In the genomic region with DNA sequence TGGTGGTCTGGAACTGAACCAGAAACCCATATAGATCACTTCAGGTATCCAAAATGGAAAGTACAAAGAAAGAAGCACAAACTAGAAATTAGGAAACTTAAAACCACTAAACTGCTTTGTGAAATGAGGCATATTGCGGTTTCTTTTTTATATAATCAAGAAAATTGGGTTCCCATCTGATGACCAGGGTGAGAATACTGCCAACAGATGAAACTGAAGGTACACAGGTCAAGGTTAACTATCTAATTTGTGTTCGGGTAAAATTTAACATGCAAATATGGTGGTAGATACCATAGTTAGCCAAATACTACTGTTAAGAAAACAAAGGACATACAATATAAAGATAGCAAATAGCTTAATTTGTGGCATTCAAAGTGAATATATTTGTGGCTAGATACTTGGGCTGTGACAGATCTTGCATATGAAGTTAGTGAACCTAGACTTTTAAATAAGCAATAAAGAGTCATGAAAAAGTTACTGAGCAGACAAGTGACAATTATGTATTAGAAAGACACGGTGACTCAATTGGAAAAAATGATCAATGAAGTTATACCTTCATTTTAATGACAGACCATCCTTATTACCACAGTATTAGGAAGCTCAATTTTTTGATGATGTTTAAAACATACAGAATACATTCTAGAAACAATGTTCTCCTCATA, we compare ENCODE assay signal across 21 cellular contexts.
DNase-seq lines count a peak whose midpoint lies in the region; ATAC-seq, FAIRE-seq and TF ChIP-seq lines count a peak whose summit lies in the region.
"Had no signal": no experiment of that assay in that cellular context is flagged by ENCODE, and none has a peak within 500 bp of the region (broad histone marks: within the 10 kb centered on the region; RNA-seq: fewer than 3 reads in every experiment).

No MANE protein-coding gene starts in this region.

- no peaks in the 10 kb centered on the region for H3K9me3 Mint-ChIP-seq in activated T-helper 17 cell treated with anti-CD3 and anti-CD28 coated beads, Interleukin-2, amount 50 U/mL, for 72 hours
- no peaks in the 10 kb centered on the region for H3K9me3 Mint-ChIP-seq in progenitor cell of endocrine pancreas (ENCODE audit: low read depth)
- H3K9me3 Mint-ChIP-seq: T-helper 2 cell treated with Interferon-gamma antibody and Interleukin-4, amounts not matched to agents 5 μg/mL and 100 μg/mL, for 36 hours had no signal

- no peak for TF ChIP-seq CTCF in Peyer's patch (IDR thresholded peaks at IDR 0.05)
- no peak for TF ChIP-seq CTCF in progenitor cell of endocrine pancreas (IDR thresholded peaks at IDR 0.05; ENCODE audit: unreplicated experiment)

- no peak overlapping the region for H3K27ac Mint-ChIP-seq in activated T-helper 17 cell treated with anti-CD3 and anti-CD28 coated beads, Interleukin-2, amount 50 U/mL, for 72 hours
- no peak overlapping the region for H3K27ac Mint-ChIP-seq in progenitor cell of endocrine pancreas
- H3K27ac Mint-ChIP-seq: T-helper 2 cell treated with Interferon-gamma antibody and Interleukin-4, amounts not matched to agents 5 μg/mL and 100 μg/mL, for 36 hours had no signal

- peaks cover 0 to 23% (median 0%) of the 10 kb centered on the region in 3 donors for H3K36me3 ChIP-seq in Peyer's patch

- peak; percentile 61 for ATAC-seq in GM19463 (IDR thresholded peaks at IDR 0.05; ENCODE audit: unreplicated experiment)
- peak; percentile 51 for ATAC-seq in HG03571 (IDR thresholded peaks at IDR 0.05; ENCODE audit: unreplicated experiment)
- no peak for ATAC-seq in activated T-helper 17 cell treated with anti-CD3 and anti-CD28 coated beads, Interleukin-2, amount 50 U/mL, for 72 hours (replicated peaks)
- ATAC-seq in GM19351 (IDR thresholded peaks at IDR 0.05; ENCODE audit: unreplicated experiment) = no peak
- ATAC-seq: HCT116, HepG2, Panc1 had no signal

- TF ChIP-seq POLR2A in Peyer's patch (IDR thresholded peaks at IDR 0.05) = no peak

- no peak for DNase-seq in GM18507 (ENCODE audit: extremely low spot score, insufficient read length, low read depth)
- DNase-seq in Peyer's patch = no peak
- no peak for DNase-seq in progenitor cell of endocrine pancreas (ENCODE audit: low spot score, unreplicated experiment)
- DNase-seq: ACHN, Karpas-422, MV-4-11, NCI-H1105, NCI-H1436 treated with DMSO at 0.1 percent for 48 hours, NCI-H187 treated with DMSO at 0.1 percent for 48 hours, NCI-H2171 treated with DMSO at 0.1 percent for 48 hours, NCI-H524 treated with DMSO at 0.1 percent for 48 hours, SHP77 treated with DMSO at 0.1 percent for 48 hours, T-helper 1 cell had no signal

- H3K36me3 Mint-ChIP-seq in activated T-helper 17 cell treated with anti-CD3 and anti-CD28 coated beads, Interleukin-2, amount 50 U/mL, for 72 hours (ENCODE audit: low read depth) = peaks cover 63% of the 10 kb centered on the region
- H3K36me3 Mint-ChIP-seq in progenitor cell of endocrine pancreas (ENCODE audit: insufficient read depth) = peaks cover 1% of the 10 kb centered on the region

- H3K27me3 ChIP-seq in Peyer's patch = no peaks in the 10 kb centered on the region

- H3K9me3 ChIP-seq in Peyer's patch = no peaks in the 10 kb centered on the region

- H3K4me3 Mint-ChIP-seq in activated T-helper 17 cell treated with anti-CD3 and anti-CD28 coated beads, Interleukin-2, amount 50 U/mL, for 72 hours = no peak overlapping the region
- H3K4me3 Mint-ChIP-seq in progenitor cell of endocrine pancreas (ENCODE audit: low read depth) = no peak overlapping the region
- H3K4me3 Mint-ChIP-seq: T-helper 2 cell treated with Interferon-gamma antibody and Interleukin-4, amounts not matched to agents 5 μg/mL and 100 μg/mL, for 36 hours had no signal

- H3K27ac ChIP-seq in Peyer's patch = no peak overlapping the region

- FAIRE-seq in GM18507 (lab: Jason Lieb, UNC) = peak; percentile 60
- FAIRE-seq: HepG2 had no signal

- H3K4me1 Mint-ChIP-seq in activated T-helper 17 cell treated with anti-CD3 and anti-CD28 coated beads, Interleukin-2, amount 50 U/mL, for 72 hours = no peaks in the 10 kb centered on the region
- no peaks in the 10 kb centered on the region for H3K4me1 Mint-ChIP-seq in progenitor cell of endocrine pancreas (ENCODE audit: low read depth)

- H3K4me3 ChIP-seq in Peyer's patch = no peak overlapping the region

- no peaks in the 10 kb centered on the region for H3K4me1 ChIP-seq in Peyer's patch

- H3K27me3 Mint-ChIP-seq in activated T-helper 17 cell treated with anti-CD3 and anti-CD28 coated beads, Interleukin-2, amount 50 U/mL, for 72 hours = no peaks in the 10 kb centered on the region
- no peaks in the 10 kb centered on the region for H3K27me3 Mint-ChIP-seq in progenitor cell of endocrine pancreas

Comparison
In these comparisons a context has a peak if more than half of its experiments do, and no peak if none do; other contexts are left out.
1. ATAC-seq: peak in GM19463 (single experiment) and HG03571 (single experiment); none in activated T-helper 17 cell treated with anti-CD3 and anti-CD28 coated beads, Interleukin-2, amount 50 U/mL, for 72 hours (single experiment) and GM19351 (single experiment).